23 cellular contexts compared by ENCODE assay signal in the genomic region with DNA sequence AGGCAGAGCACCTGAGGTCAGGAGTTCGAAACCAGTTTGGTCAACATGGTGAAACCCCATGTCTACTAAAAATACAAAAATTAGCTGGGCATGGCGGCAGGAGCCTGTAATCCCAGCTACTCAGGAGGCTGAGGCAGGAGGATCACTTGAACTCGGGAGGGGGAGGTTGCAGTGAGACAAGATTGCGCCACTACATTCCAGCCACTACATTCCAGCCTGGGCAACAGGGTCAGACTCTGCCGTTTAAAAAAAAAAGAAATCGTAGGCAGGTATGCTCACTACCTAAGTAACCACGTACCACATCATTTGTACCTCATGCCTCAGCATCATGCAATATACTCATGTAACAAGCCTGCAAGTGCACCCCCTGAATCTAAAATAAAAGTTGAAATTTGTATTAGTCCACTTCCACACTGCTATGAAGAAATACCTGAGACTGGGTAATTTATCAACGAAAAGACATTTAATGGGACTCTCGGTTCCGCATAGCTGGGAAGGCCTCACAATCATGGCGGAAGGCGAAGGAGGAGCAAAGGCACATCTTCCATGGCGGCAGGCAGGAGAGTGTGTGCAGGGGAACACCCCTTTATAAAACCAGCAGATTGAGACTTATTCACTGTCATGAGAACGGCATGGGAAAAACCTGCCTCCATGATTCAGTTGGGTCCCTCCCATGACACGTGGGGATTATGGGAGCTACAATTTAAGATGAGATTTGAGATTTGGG. TPM values are rescaled to one million over a fixed set of nuclear protein-coding genes. Genes with fewer than 3 reads are reported as not detected.
A peak's percentile ranks its signal among the peaks of the same experiment; 100 is the strongest.
DNase-seq lines count a peak whose midpoint lies in the region; ATAC-seq, FAIRE-seq and TF ChIP-seq lines count a peak whose summit lies in the region.
"Had no signal": no experiment of that assay in that cellular context is flagged by ENCODE, and none has a peak within 500 bp of the region (broad histone marks: within the 10 kb centered on the region; RNA-seq: fewer than 3 reads in every experiment).

No MANE protein-coding gene starts in this region.

- intact Hi-C loops in K562 (cut with micrococcal nuclease), result no loop called here
- intact Hi-C loops in transverse colon (cut with DNase I; ENCODE audit: low total_unique reads), result no loop called here
- intact Hi-C loops in A673 (cut with micrococcal nuclease; ENCODE audit: unreplicated experiment), result no loop called here

- TF ChIP-seq EP300 in Ishikawa (IDR thresholded peaks at IDR 0.05; ENCODE audit: borderline replicate concordance) (no peak), K562 (IDR thresholded peaks at IDR 0.05; ENCODE audit: low read length) (no peak), transverse colon (IDR thresholded peaks at IDR 0.05; ENCODE audit: low read depth) (no peak)

- no peaks in the 10 kb centered on the region for H3K79me1 ChIP-seq in trophoblast cell (ENCODE audit: low read length)

- no peaks in the 10 kb centered on the region for H4K20me1 ChIP-seq in K562 (replicated peaks; ENCODE audit: control insufficient read depth, insufficient read depth, low read length)
- H4K20me1 ChIP-seq: BLaER1 had no signal

- H3K9me3 ChIP-seq in K562 (replicated peaks; ENCODE audit: control insufficient read depth, insufficient read depth, low read depth, low read length) (peaks cover 4% of the 10 kb centered on the region; the same call in 1 of the 2 replicates), trophoblast cell (ENCODE audit: insufficient read depth, low read depth, low read length) (no peaks in the 10 kb centered on the region), transverse colon (no peaks in the 10 kb centered on the region), A673 (ENCODE audit: low read depth, low read length, poor library complexity, severe bottlenecking) (no peaks in the 10 kb centered on the region)
- H3K9me3 ChIP-seq: A549, BLaER1, Caco-2 had no signal

- H3K9ac ChIP-seq in K562 (ENCODE audit: insufficient read depth in 1 of 2, low read depth in 2 of 2, low read length in 2 of 2) (peak overlapping the region in 1 of 2 experiments; percentile 55; a peak in 1 of 4 replicates), trophoblast cell (ENCODE audit: low read length) (no peak overlapping the region)
- H3K9ac ChIP-seq: BLaER1, GM23248 had no signal

- TF ChIP-seq CTCF in K562 (IDR thresholded peaks at IDR 0.05 in 2 of 3, conservative IDR thresholded peaks at IDR 0.05 in 1 of 3; ENCODE audit: insufficient read depth in 2 of 3, low read depth in 1 of 3, low read length in 3 of 3), result no peak
- no peak for TF ChIP-seq CTCF in transverse colon (IDR thresholded peaks at IDR 0.05)
- no peak for TF ChIP-seq CTCF in A673 (conservative IDR thresholded peaks at IDR 0.05; ENCODE audit: low read depth, low read length)

- BruUV-seq in K562 (replicated peaks; lab: Mats Ljungman, UMichigan) (no TSS peak), A673 (replicated peaks; lab: Mats Ljungman, UMichigan) (no TSS peak)

- H3K79me2 ChIP-seq in K562 (ENCODE audit: control insufficient read depth, insufficient read depth, low read length) (no peaks in the 10 kb centered on the region), trophoblast cell (ENCODE audit: control insufficient read depth, insufficient read depth, low read length, poor library complexity) (no peaks in the 10 kb centered on the region)

- ATAC-seq in K562, result no peak
- ATAC-seq: CD8-positive, alpha-beta T cell had no signal

- H3K18ac ChIP-seq in trophoblast cell (ENCODE audit: low read length), result no peak overlapping the region

- H3K4me1 ChIP-seq in K562 (replicated peaks in 1 of 2; ENCODE audit: control insufficient read depth in 2 of 2, insufficient read depth in 2 of 2, low read length in 2 of 2) (peaks cover 8% of the 10 kb centered on the region in 2 experiments; a peak in 4 of 5 replicates), trophoblast cell (ENCODE audit: control insufficient read depth in 1 of 2, insufficient read depth in 2 of 2, low read length in 2 of 2) (no peaks in the 10 kb centered on the region), transverse colon (peaks cover 0 to 41% (median 17%) of the 10 kb centered on the region in 4 donors), A673 (ENCODE audit: insufficient read depth, low read length, poor library complexity, severe bottlenecking) (no peaks in the 10 kb centered on the region)
- H3K4me1 ChIP-seq: Caco-2 had no signal

- H3K4ac ChIP-seq in trophoblast cell (ENCODE audit: low read depth, low read length), result no peak overlapping the region

- no peak overlapping the region for H2AK5ac ChIP-seq in trophoblast cell (ENCODE audit: low read length)

- H3K4me2 ChIP-seq in K562 (ENCODE audit: insufficient read depth, low read length), result no peak overlapping the region
- no peak overlapping the region for H3K4me2 ChIP-seq in trophoblast cell (ENCODE audit: low read length)
- H3K4me2 ChIP-seq: A549 had no signal

- H4K12ac ChIP-seq in trophoblast cell (ENCODE audit: low read depth, low read length), result no peak overlapping the region

- in situ Hi-C loops in K562 (cut with MboI) (no loop called here), transverse colon (cut with MboI; ENCODE audit: low pct_ligation_motif_present in 1 of 4, low pct_unique_long_range_greater_than_20kb in 1 of 4, low sequenced_read_pairs in 3 of 4) (no loop called here)

- DNase-seq in K562 (ENCODE audit: extremely low read depth in 1 of 4, low spot score in 3 of 4) (no peak), trophoblast cell (peak; percentile 86 to 91), transverse colon (no peak), AG08396 (ENCODE audit: low spot score) (no peak), A673 (ENCODE audit: low spot score) (no peak), HEK293T (ENCODE audit: extremely low spot score) (no peak)
- DNase-seq: 8988T; Caco-2; CD4-positive, CD25-positive, alpha-beta regulatory T cell; CD8-positive, alpha-beta T cell; DMS153; DND-41; GM23248; H9; HFFc6 had no signal

- H2AFZ ChIP-seq in K562 (ENCODE audit: low read depth, low read length) (peak overlapping the region; percentile 93), trophoblast cell (ENCODE audit: insufficient read depth, low read length, poor library complexity) (no peak overlapping the region)

- H3K36me3 ChIP-seq in K562 (ENCODE audit: control insufficient read depth, insufficient read depth, low read length), result no peaks in the 10 kb centered on the region
- H3K36me3 ChIP-seq in trophoblast cell (ENCODE audit: control insufficient read depth in 1 of 2, insufficient read depth in 2 of 2, low read length in 2 of 2), result no peaks in the 10 kb centered on the region
- no peaks in the 10 kb centered on the region for H3K36me3 ChIP-seq in transverse colon
- no peaks in the 10 kb centered on the region for H3K36me3 ChIP-seq in A673 (ENCODE audit: insufficient read depth, low read length, poor library complexity, severe bottlenecking)
- H3K36me3 ChIP-seq: BLaER1 had no signal

- H2BK120ac ChIP-seq in trophoblast cell (ENCODE audit: insufficient read depth, low read length, poor library complexity), result no peak overlapping the region

- no peak overlapping the region for H2BK12ac ChIP-seq in trophoblast cell (ENCODE audit: low read length)

- whole genome bisulfite sequencing in K562 (ENCODE audit: insufficient coverage, low coverage, missing lambda C conversion rate), result 92% methylated on average over 15 of the region's 15 CpGs
- WGBS in trophoblast cell (ENCODE audit: extremely low coverage, insufficient coverage, insufficient read length), result no CpG with 5 or more reads among the region's 15 CpGs
- 95 to 97% methylated on average over 8 to 15 of the region's 15 CpGs for WGBS in transverse colon (ENCODE audit: low coverage in 1 of 2), 2 donors

- CTCF ChIA-PET in K562 (lab: Yijun Ruan, JAX; ENCODE audit: low intra/inter-chr PET ratio) (no interaction called here), A673 (lab: Charles Lee) (no interaction called here), HEK293T (lab: Yijun Ruan, JAX) (no interaction called here)

- H2BK5ac ChIP-seq in trophoblast cell (ENCODE audit: low read depth, low read length, poor library complexity), result no peak overlapping the region

- POLR2A ChIA-PET in K562 (lab: Yijun Ruan, JAX), result interaction anchor here (2.8 kb wide), 1 partner anchor 8 kb away, joined by 19 read pairs; the partner anchor contains the start of gene EIF4H
- POLR2A ChIA-PET in A673 (lab: Charles Lee; ENCODE audit: low non-redundant PET), result no interaction called here
- POLR2A ChIA-PET in HEK293T (lab: Yijun Ruan, JAX), result no interaction called here

- no peak overlapping the region for H4K8ac ChIP-seq in trophoblast cell (ENCODE audit: low read depth, low read length)

- no peaks in the 10 kb centered on the region for H3K9me1 ChIP-seq in K562 (ENCODE audit: control insufficient read depth, insufficient read depth, low read length)

- TF ChIP-seq POLR2A in K562 (conservative IDR thresholded peaks at IDR 0.05) (no peak), transverse colon (IDR thresholded peaks at IDR 0.05) (no peak)

- H4K91ac ChIP-seq in trophoblast cell (ENCODE audit: low read depth, low read length), result no peak overlapping the region

- no peak overlapping the region for H3K23ac ChIP-seq in trophoblast cell (ENCODE audit: low read length)

- H3K27ac ChIP-seq in K562 (ENCODE audit: extremely low read depth, low read depth, low read length), result peak overlapping the region; percentile 61; the same call in 1 of the 3 replicates
- H3K27ac ChIP-seq in trophoblast cell (ENCODE audit: low read depth, low read length), result no peak overlapping the region
- H3K27ac ChIP-seq in transverse colon, result peak overlapping the region in 3 of 4 donors; percentile 72 to 75 (median 73)
- no peak overlapping the region for H3K27ac ChIP-seq in A673 (ENCODE audit: low read depth, low read length, poor library complexity, severe bottlenecking)
- H3K27ac ChIP-seq: A549, BLaER1, C4-2B, GM23248 had no signal

- H3K4me3 ChIP-seq in K562, result no peak overlapping the region
- H3K4me3 ChIP-seq in trophoblast cell (ENCODE audit: low read depth, low read length), result no peak overlapping the region
- H3K4me3 ChIP-seq in transverse colon, result no peak overlapping the region
- no peak overlapping the region for H3K4me3 ChIP-seq in A673 (ENCODE audit: low read depth, low read length, poor library complexity, severe bottlenecking)
- H3K4me3 ChIP-seq: A549, BLaER1, GM23248 had no signal

- FAIRE-seq in K562 (lab: Jason Lieb, UNC), result no peak
- FAIRE-seq: A549, G401.6, GM12892, GM19239 had no signal

- H3K27me3 ChIP-seq in K562 (ENCODE audit: control insufficient read depth in 2 of 2, insufficient read depth in 2 of 2, low read length in 2 of 2) (no peaks in the 10 kb centered on the region), trophoblast cell (ENCODE audit: insufficient read depth, low read length) (no peaks in the 10 kb centered on the region), transverse colon (no peaks in the 10 kb centered on the region), A673 (replicated peaks; ENCODE audit: insufficient read depth, low read depth, low read length, poor library complexity) (no peaks in the 10 kb centered on the region)
- H3K27me3 ChIP-seq: BLaER1 had no signal

- TF ChIP-seq RAD21 in Ishikawa (IDR thresholded peaks at IDR 0.05; ENCODE audit: low read depth) (no peak), K562 (CRISPR knock-in tag; conservative IDR thresholded peaks at IDR 0.05 in 1 of 2, IDR thresholded peaks at IDR 0.05 in 1 of 2) (no peak)

- no peak overlapping the region for H3K14ac ChIP-seq in trophoblast cell (ENCODE audit: low read length)

RNA-seq across cellular contexts. Expression of gene EIF4H, which starts 8.1 kb away (rescaled TPM):
- total RNA-seq in K562 (2011; cell fraction: chromatin; rRNA removed; ENCODE audit: low replicate concordance), result 135 and 180 TPM in 2 replicates
- total RNA-seq in K562 (2011; cell fraction: nucleolus; rRNA removed), result 102 and 103 TPM in 2 replicates
- 156 and 188 TPM in 2 replicates for total RNA-seq in K562 (2011; cell fraction: nucleoplasm; rRNA removed)
- total RNA-seq in K562 (2014; rRNA removed) (315 and 338 TPM in 2 replicates), K562 (2014; rRNA removed; fragmentation: Illumina TruSeq; extraction: Trizol) (262 and 319 TPM in 2 replicates), K562 (2015; rRNA removed; fragmentation: Illumina TruSeq; extraction: Trizol) (350 and 354 TPM in 2 replicates), K562 (2021) (408 and 416 TPM in 2 replicates), transverse colon (100 to 1,000 TPM; 175 to 250 (median 213) TPM), A673 (2021) (432 and 453 TPM in 2 replicates)
- polyA plus RNA-seq in K562 (2011; rRNA removed) (346 and 435 TPM in 2 replicates), K562 (2014; fragmentation: Illumina TruSeq; extraction: Trizol) (319 and 334 TPM in 2 replicates), K562 (2014; fragmentation: Nextera tagmentation; extraction: Ambion mirVana) (10 to 100 TPM; 11.0 to 15.9 TPM), K562 (2014; rRNA removed) (369 and 425 TPM in 2 replicates)
- 391 and 403 TPM in 2 replicates for polyA plus RNA-seq in K562 (2011; cell fraction: cytosol; rRNA removed)
- polyA plus RNA-seq in K562 (2011; cell fraction: nucleus; rRNA removed), result 160 and 185 TPM in 2 replicates
- polyA plus RNA-seq in K562 (2012), result 372 and 407 TPM in 2 replicates
- 295 and 304 TPM in 2 replicates for polyA minus RNA-seq in K562 (2011; rRNA and poly(A)+ RNA removed)
- polyA minus RNA-seq in K562 (2011; cell fraction: cytosol; rRNA and poly(A)+ RNA removed), result 159 and 193 TPM in 2 replicates
- polyA minus RNA-seq in K562 (2011; cell fraction: nucleus; rRNA and poly(A)+ RNA removed), result 95.7 and 151 TPM in 2 replicates
- polyA plus RNA-seq in trophoblast cell (2013), result 240 and 241 TPM in 2 replicates

RNA-seq across cellular contexts. Expression of gene LAT2, which starts 43.8 kb away (rescaled TPM):
- total RNA-seq in K562 (2011; cell fraction: chromatin; rRNA removed; ENCODE audit: low replicate concordance), result 1.1 and 2.4 TPM in 2 replicates
- total RNA-seq in K562 (2011; cell fraction: nucleolus; rRNA removed), result 0.39 and 1.8 TPM in 2 replicates
- 1.1 and 1.5 TPM in 2 replicates for total RNA-seq in K562 (2011; cell fraction: nucleoplasm; rRNA removed)
- total RNA-seq in K562 (2014; rRNA removed) (0.29 and 0.45 TPM in 2 replicates), K562 (2014; rRNA removed; fragmentation: Illumina TruSeq; extraction: Trizol) (0.15 TPM in 1 of 2 replicates, not detected in the other), K562 (2015; rRNA removed; fragmentation: Illumina TruSeq; extraction: Trizol) (0.11 and 0.23 TPM in 2 replicates), K562 (2021) (0.29 and 0.58 TPM in 2 replicates), transverse colon (10 to 100 TPM in 1 of 4 donors, 1 to 10 TPM in 1, not detected in 2; 2.3 to 12.7 TPM), A673 (2021) (0.28 and 0.58 TPM in 2 replicates)
- polyA plus RNA-seq in K562 (2011; rRNA removed) (0.24 and 0.65 TPM in 2 replicates), K562 (2014; fragmentation: Illumina TruSeq; extraction: Trizol) (0.40 and 0.47 TPM in 2 replicates), K562 (2014; fragmentation: Nextera tagmentation; extraction: Ambion mirVana) (under 1 TPM; 0.24 to 0.25 TPM), K562 (2014; rRNA removed) (0.24 and 0.78 TPM in 2 replicates)
- polyA plus RNA-seq in K562 (2011; cell fraction: cytosol; rRNA removed), result 0.19 and 0.57 TPM in 2 replicates
- 0.18 and 0.64 TPM in 2 replicates for polyA plus RNA-seq in K562 (2011; cell fraction: nucleus; rRNA removed)
- polyA plus RNA-seq in K562 (2012), result 0.68 and 0.76 TPM in 2 replicates
- polyA minus RNA-seq in K562 (2011; rRNA and poly(A)+ RNA removed), result 0.53 TPM in 1 of 2 replicates, not detected in the other
- not detected in 2 replicates for polyA minus RNA-seq in K562 (2011; cell fraction: cytosol; rRNA and poly(A)+ RNA removed)
- 0.54 TPM in 1 of 2 replicates, not detected in the other for polyA minus RNA-seq in K562 (2011; cell fraction: nucleus; rRNA and poly(A)+ RNA removed)
- 0.22 and 0.30 TPM in 2 replicates for polyA plus RNA-seq in trophoblast cell (2013)
- total RNA-seq: H4 had no signal

Comparison
In these comparisons a context has a peak if more than half of its experiments do, and no peak if none do; other contexts are left out.
1. DNase-seq: peak in trophoblast cell (2 of 2); none in K562 (0 of 4), transverse colon (single experiment), AG08396 (single experiment), A673 (single experiment) and HEK293T (single experiment).
2. H3K27ac ChIP-seq: peak in K562 (single experiment) and transverse colon (3 of 4); none in trophoblast cell (single experiment) and A673 (single experiment).